Comparison of ENCODE assay signal across 8 cellular contexts in the genomic region with DNA sequence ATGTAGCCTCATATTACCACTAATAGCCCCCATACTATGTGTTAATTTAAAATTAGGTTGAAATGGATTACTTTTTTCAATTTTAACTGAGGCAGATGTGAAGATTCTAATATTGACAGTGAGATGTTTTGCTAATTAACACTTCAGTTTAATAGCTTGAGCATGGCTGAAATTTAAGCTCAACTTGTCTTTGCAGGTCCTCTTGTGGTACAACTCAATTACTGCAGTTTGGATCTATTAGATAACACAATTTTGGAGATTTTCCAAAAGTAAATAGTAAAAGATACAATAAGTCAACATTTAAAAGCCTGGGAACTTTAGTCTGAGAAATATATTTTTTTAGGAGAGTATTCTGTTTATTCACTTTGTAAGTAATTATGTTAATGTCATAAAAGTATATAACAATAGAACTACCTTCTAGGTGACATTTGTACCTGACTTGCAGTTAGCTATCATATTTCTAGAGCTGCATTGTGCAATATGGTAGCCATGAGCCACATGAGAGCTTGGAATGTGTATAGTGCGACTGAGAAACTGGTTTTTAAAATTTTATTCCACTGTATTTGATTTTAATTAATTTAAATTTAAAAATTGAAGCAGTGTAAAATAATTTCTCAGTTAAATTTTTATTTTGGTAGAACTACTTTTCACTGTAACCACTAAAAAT.
A peak's percentile ranks its signal among the peaks of the same experiment; 100 is the strongest.
DNase-seq lines count a peak whose midpoint lies in the region; TF ChIP-seq lines count a peak whose summit lies in the region.

No MANE protein-coding gene starts in this region.

- H2AFZ ChIP-seq in Karpas-422 (ENCODE audit: low read length) (no peak overlapping the region), osteoblast (ENCODE audit: low read length) (no peak overlapping the region)

- no peak overlapping the region for H3K56ac ChIP-seq in mesendoderm (ENCODE audit: low read length)

- no peak overlapping the region for H3K18ac ChIP-seq in mesendoderm (ENCODE audit: low read length)

- H3K4me3 ChIP-seq in Karpas-422 (ENCODE audit: low read length) (no peak overlapping the region), adipocyte (ENCODE audit: low read length) (no peak overlapping the region), mesendoderm (ENCODE audit: low read length) (no peak overlapping the region), osteoblast (ENCODE audit: insufficient read depth, low read length) (no peak overlapping the region)

- H3K79me2 ChIP-seq in Karpas-422 (ENCODE audit: low read length) (no peaks in the 10 kb centered on the region), mesendoderm (ENCODE audit: control insufficient read depth, insufficient read depth, low read length) (no peaks in the 10 kb centered on the region), osteoblast (ENCODE audit: insufficient read depth, low read length) (no peaks in the 10 kb centered on the region)

- no peak for DNase-seq in GM10266 (ENCODE audit: extremely low spot score)
- peak; percentile 64 for DNase-seq in Karpas-422
- DNase-seq in adipocyte (ENCODE audit: low read depth), result peak; percentile 4
- peak; percentile 21 for DNase-seq in mesendoderm
- DNase-seq in osteoblast (ENCODE audit: insufficient read length, low spot score, missing footprints), result no peak
- DNase-seq in NCI-H524 treated with DMSO at 0.1 percent for 48 hours (lab: John Stamatoyannopoulos, UW), result no peak
- no peak for DNase-seq in NOMO-1 treated with dmso at 0.1 percent for 144 hours (lab: John Stamatoyannopoulos, UW; ENCODE audit: unreplicated experiment)
- no peak for DNase-seq in foreskin melanocyte

- H2BK120ac ChIP-seq in mesendoderm (ENCODE audit: low read depth, low read length), result no peak overlapping the region

- no peak overlapping the region for H3K23ac ChIP-seq in mesendoderm (ENCODE audit: low read length)

- no peaks in the 10 kb centered on the region for H3K4me1 ChIP-seq in Karpas-422 (ENCODE audit: low read length)
- H3K4me1 ChIP-seq in adipocyte (ENCODE audit: control insufficient read depth, insufficient read depth, low read length), result no peaks in the 10 kb centered on the region
- no peaks in the 10 kb centered on the region for H3K4me1 ChIP-seq in mesendoderm (ENCODE audit: control insufficient read depth, low read depth, low read length)
- no peaks in the 10 kb centered on the region for H3K4me1 ChIP-seq in osteoblast (ENCODE audit: insufficient read depth, low read length)

- H2BK5ac ChIP-seq in mesendoderm (ENCODE audit: low read length), result no peak overlapping the region

- H3K4ac ChIP-seq in mesendoderm (ENCODE audit: low read depth, low read length), result no peak overlapping the region

- H2AK5ac ChIP-seq in mesendoderm (ENCODE audit: low read length), result no peak overlapping the region

- H2BK15ac ChIP-seq in mesendoderm (replicated peaks; ENCODE audit: low read depth), result no peak overlapping the region

- no peak overlapping the region for H4K8ac ChIP-seq in mesendoderm (ENCODE audit: low read depth, low read length)

- H4K5ac ChIP-seq in mesendoderm (ENCODE audit: low read length), result no peak overlapping the region

- H3K4me2 ChIP-seq in Karpas-422 (ENCODE audit: low read depth, low read length, poor library complexity, severe bottlenecking) (no peak overlapping the region), mesendoderm (ENCODE audit: low read length) (no peak overlapping the region), osteoblast (ENCODE audit: insufficient read depth, low read length) (no peak overlapping the region)

- H3K9me3 ChIP-seq in Karpas-422 (ENCODE audit: low read length) (no peaks in the 10 kb centered on the region), adipocyte (ENCODE audit: control insufficient read depth, low read length) (no peaks in the 10 kb centered on the region), osteoblast (ENCODE audit: low read depth, low read length) (no peaks in the 10 kb centered on the region)

- no peaks in the 10 kb centered on the region for H4K20me1 ChIP-seq in Karpas-422 (ENCODE audit: insufficient read depth, low read depth, low read length)
- H4K20me1 ChIP-seq in osteoblast (ENCODE audit: insufficient read depth, low read length), result no peaks in the 10 kb centered on the region

- H3K27ac ChIP-seq in Karpas-422 (ENCODE audit: low read length), result no peak overlapping the region
- no peak overlapping the region for H3K27ac ChIP-seq in mesendoderm (ENCODE audit: low read depth, low read length)
- no peak overlapping the region for H3K27ac ChIP-seq in osteoblast (ENCODE audit: low read depth, low read length)

- H3K9ac ChIP-seq in Karpas-422 (ENCODE audit: low read length) (no peak overlapping the region), adipocyte (ENCODE audit: low read length) (no peak overlapping the region), mesendoderm (ENCODE audit: low read length) (no peak overlapping the region)

- peak; percentile 27 for TF ChIP-seq CTCF in GM10266 (IDR thresholded peaks at IDR 0.05; ENCODE audit: control insufficient read depth, insufficient read depth, low read depth, missing control alignments)
- TF ChIP-seq CTCF in osteoblast (IDR thresholded peaks at IDR 0.05; ENCODE audit: extremely low read depth, low read depth, low read length), result no peak

- no peaks in the 10 kb centered on the region for H3K36me3 ChIP-seq in Karpas-422 (ENCODE audit: insufficient read depth, low read length)
- no peaks in the 10 kb centered on the region for H3K36me3 ChIP-seq in adipocyte (ENCODE audit: control insufficient read depth, insufficient read depth, low read length, severe bottlenecking)
- H3K36me3 ChIP-seq in mesendoderm (ENCODE audit: control insufficient read depth, insufficient read depth, low read length), result no peaks in the 10 kb centered on the region
- no peaks in the 10 kb centered on the region for H3K36me3 ChIP-seq in osteoblast (ENCODE audit: insufficient read depth, low read length)

- no peaks in the 10 kb centered on the region for H3K79me1 ChIP-seq in mesendoderm (ENCODE audit: low read length)

- no peaks in the 10 kb centered on the region for H3K27me3 ChIP-seq in Karpas-422 (ENCODE audit: low read length)
- no peaks in the 10 kb centered on the region for H3K27me3 ChIP-seq in adipocyte (replicated peaks; ENCODE audit: control insufficient read depth, insufficient read depth, low read length)
- H3K27me3 ChIP-seq in mesendoderm (ENCODE audit: insufficient read depth, low read length, poor library complexity), result no peaks in the 10 kb centered on the region
- no peaks in the 10 kb centered on the region for H3K27me3 ChIP-seq in osteoblast (ENCODE audit: insufficient read depth, low read length)

- H3K9me2 ChIP-seq in Karpas-422 (replicated peaks; ENCODE audit: insufficient read depth, low read length), result no peaks in the 10 kb centered on the region

- no CpG with 5 or more reads among the region's 1 CpG for WGBS in mesendoderm (ENCODE audit: extremely low coverage, insufficient coverage, low lambda C conversion rate)

Comparison
In these comparisons a context has a peak if more than half of its experiments do, and no peak if none do; other contexts are left out.
1. DNase-seq: peak in Karpas-422 (single experiment), adipocyte (single experiment) and mesendoderm (single experiment); none in GM10266 (single experiment), osteoblast (single experiment), NCI-H524 treated with DMSO at 0.1 percent for 48 hours (single experiment), NOMO-1 treated with dmso at 0.1 percent for 144 hours (single experiment) and foreskin melanocyte (single experiment).